10 cellular contexts compared by ENCODE assay signal in genomic region chr13:105202384-105202783, GRCh38.
DNase-seq lines count a peak whose midpoint lies in the region; ATAC-seq, FAIRE-seq and TF ChIP-seq lines count a peak whose summit lies in the region.
"Had no signal": no experiment of that assay in that cellular context is flagged by ENCODE, and none has a peak within 500 bp of the region (broad histone marks: within the 10 kb centered on the region; RNA-seq: fewer than 3 reads in every experiment).

No MANE protein-coding gene starts in this region.

- no peak overlapping the region for H3K27ac ChIP-seq in right lobe of liver
- H3K27ac ChIP-seq: SK-N-MC had no signal

- TF ChIP-seq CTCF in right lobe of liver (IDR thresholded peaks at IDR 0.05) = peak; percentile 20 to 56 (median 38)

- H3K36me3 ChIP-seq in right lobe of liver = no peaks in the 10 kb centered on the region

- TF ChIP-seq POLR2A in right lobe of liver (IDR thresholded peaks at IDR 0.05) (no peak), GM12892 (IDR thresholded peaks at IDR 0.05; ENCODE audit: low read depth, low read length) (no peak)

- ATAC-seq in right lobe of liver = peak; percentile 48 to 76 (median 48)

- FAIRE-seq in GM12892 (lab: Jason Lieb, UNC) = no peak
- FAIRE-seq: A204.1 had no signal

- H3K27me3 ChIP-seq in right lobe of liver = no peaks in the 10 kb centered on the region

- DNase-seq in DMS153 treated with DMSO at 0.1 percent for 48 hours (lab: John Stamatoyannopoulos, UW; ENCODE audit: unreplicated experiment) (peak; percentile 14), DMS153 (lab: John Stamatoyannopoulos, UW) (no peak), HT1080 (ENCODE audit: low read depth) (peak; percentile 44), amniotic stem cell (lab: John Stamatoyannopoulos, UW) (peak; percentile 29), right lobe of liver (no peak), NCI-H2196 (lab: John Stamatoyannopoulos, UW; ENCODE audit: unreplicated experiment) (no peak), GM03348 (ENCODE audit: low spot score) (no peak), GM12892 (ENCODE audit: insufficient read length) (no peak)

- intact Hi-C loops in right lobe of liver (cut with DNase I) = no loop called here

- H3K4me1 ChIP-seq in right lobe of liver = no peaks in the 10 kb centered on the region

- no peaks in the 10 kb centered on the region for H3K9me3 ChIP-seq in right lobe of liver

- no peak overlapping the region for H3K4me3 ChIP-seq in right lobe of liver
- H3K4me3 ChIP-seq: SK-N-MC had no signal

Comparison
In these comparisons a context has a peak if more than half of its experiments do, and no peak if none do; other contexts are left out.
1. DNase-seq: peak in DMS153 treated with DMSO at 0.1 percent for 48 hours (single experiment), HT1080 (single experiment) and amniotic stem cell (single experiment); none in DMS153 (single experiment), right lobe of liver (0 of 3), NCI-H2196 (single experiment), GM03348 (single experiment) and GM12892 (single experiment).